ENCODE assay signal across 1 cellular context in genomic region chr1:106571109-106571508, GRCh38.
TF ChIP-seq lines count a peak whose summit lies in the region.

No MANE protein-coding gene starts in this region.

TF ChIP-seq in GM23338, 12 proteins besides CTCF, POLR2A, EP300 and RAD21 (continued from another document):
- TF ChIP-seq ZNF462 (CRISPR knock-in tag; IDR thresholded peaks at IDR 0.05) (no peak), NANOG (IDR thresholded peaks at IDR 0.05; ENCODE audit: borderline replicate concordance) (no peak), POLR2AphosphoS5 (IDR thresholded peaks at IDR 0.05; ENCODE audit: low read depth) (no peak), EZH2 (IDR thresholded peaks at IDR 0.05; ENCODE audit: low read depth, unreplicated experiment) (no peak), ZNF331 (CRISPR knock-in tag; IDR thresholded peaks at IDR 0.05; ENCODE audit: low read depth) (no peak), EZH2phosphoT487 (IDR thresholded peaks at IDR 0.05; ENCODE audit: unreplicated experiment) (no peak)
